Comparison of ENCODE assay signal across 8 cellular contexts in the genomic region with DNA sequence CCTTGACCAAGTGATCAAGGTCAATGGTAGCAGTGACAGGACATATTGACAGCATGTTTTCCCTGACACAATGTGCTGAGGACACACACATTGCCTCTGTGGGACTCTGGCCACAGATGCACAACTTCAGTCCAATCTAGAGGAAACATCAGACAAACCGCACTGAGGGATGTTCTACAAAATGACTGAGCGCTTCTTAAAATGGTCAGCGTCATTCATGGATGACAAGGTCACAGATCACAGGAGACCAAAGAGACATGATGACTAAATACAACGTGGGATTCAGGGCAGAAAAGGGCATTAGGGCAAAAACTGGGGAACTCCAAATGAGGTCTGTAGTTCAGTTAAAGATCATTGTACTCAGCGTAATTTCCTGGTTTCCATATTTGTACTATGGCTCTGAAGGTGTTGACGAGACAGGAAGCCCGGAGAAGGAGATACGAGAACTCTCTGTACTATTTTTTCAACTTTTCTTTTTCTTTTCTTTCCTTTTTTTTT. TPM values are rescaled to one million over a fixed set of nuclear protein-coding genes. Genes with fewer than 3 reads are reported as not detected.
DNase-seq lines count a peak whose midpoint lies in the region; ATAC-seq and TF ChIP-seq lines count a peak whose summit lies in the region.

No MANE protein-coding gene starts in this region.

- peak overlapping the region; percentile 99 for H3K27ac Mint-ChIP-seq in activated naive CD4-positive, alpha-beta T cell treated with anti-CD3 and anti-CD28 coated beads, Interleukin-2, amount 50 U/mL, for 24 hours
- H3K27ac Mint-ChIP-seq in Calu3 (ENCODE audit: unreplicated experiment): no peak overlapping the region

- H3K27ac ChIP-seq in BLaER1 treated with 17β-estradiol and CSF1 and Interleukin-3, amounts not matched to agents 10 nM and 100 nM: peak overlapping the region in 10 of 11 experiments; percentile 24 to 69 (median 56); a peak in 20 of 22 replicates

- H3K4me3 ChIP-seq in BLaER1 treated with 17β-estradiol and CSF1 and Interleukin-3, amounts not matched to agents 10 nM and 100 nM: no peak overlapping the region

- H3K4me2 ChIP-seq in BLaER1 treated with 17β-estradiol and CSF1 and Interleukin-3, amounts not matched to agents 10 nM and 100 nM: peak overlapping the region; percentile 11 to 66 (median 52)

- no peaks in the 10 kb centered on the region for H3K27me3 ChIP-seq in BLaER1 treated with 17β-estradiol and CSF1 and Interleukin-3, amounts not matched to agents 10 nM and 100 nM

- intact Hi-C loops in Calu3 (cut with micrococcal nuclease; ENCODE audit: unreplicated experiment): no loop called here

- H3K9ac ChIP-seq in BLaER1 treated with 17β-estradiol and CSF1 and Interleukin-3, amounts not matched to agents 10 nM and 100 nM: peak overlapping the region in 5 of 11 experiments; percentile 0 to 20 (median 10); a peak in 5 of 22 replicates

- H3K36me3 ChIP-seq in BLaER1 treated with 17β-estradiol and CSF1 and Interleukin-3, amounts not matched to agents 10 nM and 100 nM: peaks cover 0 to 8% (median 0%) of the 10 kb centered on the region in 11 experiments; a peak in 3 of 22 replicates

- BruUV-seq in Calu3 (replicated peaks; lab: Mats Ljungman, UMichigan): no TSS peak

- peak overlapping the region; percentile 85 for H3K4me3 Mint-ChIP-seq in activated naive CD4-positive, alpha-beta T cell treated with anti-CD3 and anti-CD28 coated beads, Interleukin-2, amount 50 U/mL, for 24 hours
- no peak overlapping the region for H3K4me3 Mint-ChIP-seq in Calu3 (ENCODE audit: low read depth, unreplicated experiment)

- CTCF ChIA-PET in Calu3 (lab: Charles Lee): no interaction called here

- peak; percentile 4 for DNase-seq in KG1 (lab: John Stamatoyannopoulos, UW)
- no peak for DNase-seq in Calu3
- DNase-seq in SK-N-DZ (ENCODE audit: low spot score): no peak
- no peak for DNase-seq in SKM-1 (lab: John Stamatoyannopoulos, UW; ENCODE audit: unreplicated experiment)
- DNase-seq in NCI-H446 (lab: John Stamatoyannopoulos, UW): no peak

- H4K20me1 ChIP-seq in BLaER1 treated with 17β-estradiol and CSF1 and Interleukin-3, amounts not matched to agents 10 nM and 100 nM: no peaks in the 10 kb centered on the region

- no peaks in the 10 kb centered on the region for H3K27me3 Mint-ChIP-seq in activated naive CD4-positive, alpha-beta T cell treated with anti-CD3 and anti-CD28 coated beads, Interleukin-2, amount 50 U/mL, for 24 hours
- no peaks in the 10 kb centered on the region for H3K27me3 Mint-ChIP-seq in Calu3 (ENCODE audit: unreplicated experiment)

- no peak for TF ChIP-seq CTCF in Calu3 (IDR thresholded peaks at IDR 0.05; ENCODE audit: unreplicated experiment)

- H3K4me1 ChIP-seq in BLaER1 treated with 17β-estradiol and CSF1 and Interleukin-3, amounts not matched to agents 10 nM and 100 nM: peaks cover 48 to 85% (median 67%) of the 10 kb centered on the region in 10 experiments

- H3K9me3 Mint-ChIP-seq in activated naive CD4-positive, alpha-beta T cell treated with anti-CD3 and anti-CD28 coated beads, Interleukin-2, amount 50 U/mL, for 24 hours: peaks cover 7% of the 10 kb centered on the region
- no peaks in the 10 kb centered on the region for H3K9me3 Mint-ChIP-seq in Calu3 (ENCODE audit: low read depth, unreplicated experiment)

- H3K4me1 Mint-ChIP-seq in activated naive CD4-positive, alpha-beta T cell treated with anti-CD3 and anti-CD28 coated beads, Interleukin-2, amount 50 U/mL, for 24 hours: peaks cover 64% of the 10 kb centered on the region
- H3K4me1 Mint-ChIP-seq in Calu3 (ENCODE audit: low read depth, unreplicated experiment): peaks cover 26% of the 10 kb centered on the region

- H3K9me3 ChIP-seq in BLaER1 treated with 17β-estradiol and CSF1 and Interleukin-3, amounts not matched to agents 10 nM and 100 nM (replicated peaks in 1 of 11): no peaks in the 10 kb centered on the region

- peaks cover 7% of the 10 kb centered on the region for H3K36me3 Mint-ChIP-seq in activated naive CD4-positive, alpha-beta T cell treated with anti-CD3 and anti-CD28 coated beads, Interleukin-2, amount 50 U/mL, for 24 hours
- peaks cover 9% of the 10 kb centered on the region for H3K36me3 Mint-ChIP-seq in Calu3 (ENCODE audit: insufficient read depth, unreplicated experiment)

- peak; percentile 44 for ATAC-seq in GM21367 (IDR thresholded peaks at IDR 0.05; ENCODE audit: unreplicated experiment)

RNA-seq across cellular contexts. Expression of gene PBX4, which starts 20.6 kb away (rescaled TPM):
- 5.1 and 6.0 TPM in 2 replicates for total RNA-seq in Calu3 (2022)
- polyA plus RNA-seq in SK-N-DZ (2014; cell fraction: cytosol; rRNA removed): 2.2 and 5.2 TPM in 2 replicates
- 11.2 and 13.7 TPM in 2 replicates for polyA plus RNA-seq in SK-N-DZ (2014; cell fraction: nucleus; rRNA removed)

RNA-seq across cellular contexts. Expression of gene LPAR2, which starts 30.2 kb away (rescaled TPM):
- total RNA-seq in Calu3 (2022): 25.0 and 27.3 TPM in 2 replicates
- 35.3 and 41.9 TPM in 2 replicates for polyA plus RNA-seq in SK-N-DZ (2014; cell fraction: cytosol; rRNA removed)
- 421 and 484 TPM in 2 replicates for polyA plus RNA-seq in SK-N-DZ (2014; cell fraction: nucleus; rRNA removed)

RNA-seq across cellular contexts. Expression of gene GMIP, which starts 45.6 kb away (rescaled TPM):
- 17.2 and 17.3 TPM in 2 replicates for total RNA-seq in Calu3 (2022)
- 4.3 and 4.4 TPM in 2 replicates for polyA plus RNA-seq in SK-N-DZ (2014; cell fraction: cytosol; rRNA removed)
- 6.4 and 16.1 TPM in 2 replicates for polyA plus RNA-seq in SK-N-DZ (2014; cell fraction: nucleus; rRNA removed)

RNA-seq across cellular contexts. Expression of gene CILP2, which starts 59.8 kb away (rescaled TPM):
- total RNA-seq in Calu3 (2022): 1.3 and 1.7 TPM in 2 replicates
- 1.1 and 1.8 TPM in 2 replicates for polyA plus RNA-seq in SK-N-DZ (2014; cell fraction: cytosol; rRNA removed)
- 2.3 and 3.6 TPM in 2 replicates for polyA plus RNA-seq in SK-N-DZ (2014; cell fraction: nucleus; rRNA removed)
